ENCODE assay signal across 17 cellular contexts in the genomic region with DNA sequence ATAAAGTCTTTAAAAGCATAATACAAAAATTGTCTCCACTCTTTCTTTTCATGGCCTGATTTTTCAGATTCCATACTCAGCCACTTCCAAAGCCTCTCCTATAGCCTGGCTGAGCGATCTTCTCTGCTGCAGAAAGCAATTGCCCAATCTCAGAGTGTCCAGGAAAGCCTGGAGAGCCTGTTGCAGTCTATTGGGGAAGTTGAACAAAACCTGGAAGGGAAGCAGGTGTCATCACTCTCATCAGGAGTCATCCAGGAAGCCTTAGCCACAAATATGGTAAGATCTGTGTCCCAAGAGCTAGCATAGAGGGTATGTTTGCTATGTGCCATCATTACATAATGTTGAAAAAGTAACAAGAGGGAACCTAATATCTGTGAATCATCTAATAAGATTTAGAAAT.
DNase-seq lines count a peak whose midpoint lies in the region; ATAC-seq, FAIRE-seq and TF ChIP-seq lines count a peak whose summit lies in the region.
"Had no signal": no experiment of that assay in that cellular context is flagged by ENCODE, and none has a peak within 500 bp of the region (broad histone marks: within the 10 kb centered on the region; RNA-seq: fewer than 3 reads in every experiment).

No MANE protein-coding gene starts in this region.

- no peak overlapping the region for H3K27ac ChIP-seq in small intestine (ENCODE audit: low read depth in 1 of 2, low read length in 1 of 2)
- H3K27ac ChIP-seq in thyroid gland, result no peak overlapping the region

- 91 to 100% (median 96%) methylated on average over 1 of the region's 1 CpG for WGBS in small intestine, 3 donors
- WGBS in thyroid gland, 2 donors, result 80 to 100% methylated on average over 1 of the region's 1 CpG

- H3K9me3 Mint-ChIP-seq in activated naive CD8-positive, alpha-beta T cell treated with anti-CD3 and anti-CD28 coated beads, Interleukin-2, amount 50 U/mL, for 24 hours, result no peaks in the 10 kb centered on the region

- intact Hi-C loops in thyroid gland (cut with DNase I), result loop anchor here (10.0 kb wide), 1 partner anchor 184 kb away; no protein-coding TSS in a partner anchor

- ATAC-seq in activated naive CD8-positive, alpha-beta T cell treated with anti-CD3 and anti-CD28 coated beads, Interleukin-2, amount 50 U/mL, for 24 hours, result no peak
- ATAC-seq in GM18498 (IDR thresholded peaks at IDR 0.05; ENCODE audit: unreplicated experiment), result no peak
- ATAC-seq: GM12878 had no signal

- H3K36me3 ChIP-seq in small intestine (ENCODE audit: control insufficient read depth in 2 of 2, insufficient read depth in 2 of 2, low read length in 2 of 2) (peaks cover 0 to 34% of the 10 kb centered on the region in 2 donors), thyroid gland (peaks cover 39 to 62% of the 10 kb centered on the region in 2 donors)
- H3K36me3 ChIP-seq: BE2C had no signal

- H3K4me3 Mint-ChIP-seq in activated naive CD8-positive, alpha-beta T cell treated with anti-CD3 and anti-CD28 coated beads, Interleukin-2, amount 50 U/mL, for 24 hours, result no peak overlapping the region

- FAIRE-seq in small intestine (lab: Jason Lieb, UNC), result no peak

- no peak overlapping the region for H3K4me3 ChIP-seq in small intestine (ENCODE audit: low read depth in 1 of 2, low read length in 2 of 2)
- H3K4me3 ChIP-seq in thyroid gland (replicated peaks in 1 of 3), result no peak overlapping the region
- H3K4me3 ChIP-seq: GM12878 had no signal

- no peak for TF ChIP-seq CTCF in thyroid gland (IDR thresholded peaks at IDR 0.05)

- H3K36me3 Mint-ChIP-seq in activated naive CD8-positive, alpha-beta T cell treated with anti-CD3 and anti-CD28 coated beads, Interleukin-2, amount 50 U/mL, for 24 hours (ENCODE audit: low read depth), result peaks cover 34% of the 10 kb centered on the region

- DNase-seq in CD1c-positive myeloid dendritic cell (ENCODE audit: extremely low spot score) (peak; percentile 8), HT1080 (ENCODE audit: low read depth) (peak; percentile 12), lung microvascular endothelial cell (ENCODE audit: low read depth in 2 of 2) (peak; percentile 34 to 46), HuH-7.5 (ENCODE audit: low spot score) (no peak), small intestine (no peak), thyroid gland (no peak)
- DNase-seq in activated naive CD8-positive, alpha-beta T cell treated with anti-CD3 and anti-CD28 coated beads, Interleukin-2, amount 50 U/mL, for 24 hours, result no peak
- DNase-seq: activated CD8-positive, alpha-beta memory T cell treated with anti-CD3 and anti-CD28 coated beads, Interleukin-2, amount 50 U/mL, for 48 hours; amniotic stem cell; BE2C; foreskin melanocyte; NCI-H1048; NCI-H2227 treated with DMSO at 0.1 percent for 48 hours; stimulated activated CD4-positive, alpha-beta T cell treated with anti-CD3 and anti-CD28 coated beads, Interleukin-1b, Interleukin-23, amount 100 ng/mL, for 48 hours; stimulated activated CD8-positive, alpha-beta memory T cell treated with anti-CD3 and anti-CD28 coated beads, Interleukin-4, amount 100 ng/mL, for 48 hours had no signal

- no peaks in the 10 kb centered on the region for H3K27me3 ChIP-seq in small intestine (ENCODE audit: control insufficient read depth in 2 of 2, insufficient read depth in 2 of 2, low read length in 2 of 2)
- no peaks in the 10 kb centered on the region for H3K27me3 ChIP-seq in thyroid gland
- H3K27me3 ChIP-seq: BE2C had no signal

- peak overlapping the region; percentile 26 for H3K27ac Mint-ChIP-seq in activated naive CD8-positive, alpha-beta T cell treated with anti-CD3 and anti-CD28 coated beads, Interleukin-2, amount 50 U/mL, for 24 hours

- no peak for TF ChIP-seq POLR2A in thyroid gland (IDR thresholded peaks at IDR 0.05)

- H3K9me3 ChIP-seq in small intestine (ENCODE audit: control insufficient read depth, low read depth), result no peaks in the 10 kb centered on the region
- no peaks in the 10 kb centered on the region for H3K9me3 ChIP-seq in thyroid gland
- H3K9me3 ChIP-seq: BE2C had no signal

- H3K4me1 Mint-ChIP-seq in activated naive CD8-positive, alpha-beta T cell treated with anti-CD3 and anti-CD28 coated beads, Interleukin-2, amount 50 U/mL, for 24 hours, result no peaks in the 10 kb centered on the region

- H3K27me3 Mint-ChIP-seq in activated naive CD8-positive, alpha-beta T cell treated with anti-CD3 and anti-CD28 coated beads, Interleukin-2, amount 50 U/mL, for 24 hours, result no peaks in the 10 kb centered on the region

- H3K4me1 ChIP-seq in small intestine (ENCODE audit: control insufficient read depth in 2 of 2, insufficient read depth in 1 of 2, low read depth in 1 of 2, low read length in 1 of 2) (no peaks in the 10 kb centered on the region), thyroid gland (peaks cover 9 to 10% of the 10 kb centered on the region in 2 donors)
- H3K4me1 ChIP-seq: BE2C had no signal

Comparison
In these comparisons a context has a peak if more than half of its experiments do, and no peak if none do; other contexts are left out.
1. DNase-seq: peak in CD1c-positive myeloid dendritic cell (single experiment), HT1080 (single experiment) and lung microvascular endothelial cell (2 of 2); none in activated naive CD8-positive, alpha-beta T cell treated with anti-CD3 and anti-CD28 coated beads, Interleukin-2, amount 50 U/mL, for 24 hours (single experiment), HuH-7.5 (single experiment), small intestine (single experiment) and thyroid gland (0 of 2).